ENCODE assay signal across 8 cellular contexts in the genomic region with DNA sequence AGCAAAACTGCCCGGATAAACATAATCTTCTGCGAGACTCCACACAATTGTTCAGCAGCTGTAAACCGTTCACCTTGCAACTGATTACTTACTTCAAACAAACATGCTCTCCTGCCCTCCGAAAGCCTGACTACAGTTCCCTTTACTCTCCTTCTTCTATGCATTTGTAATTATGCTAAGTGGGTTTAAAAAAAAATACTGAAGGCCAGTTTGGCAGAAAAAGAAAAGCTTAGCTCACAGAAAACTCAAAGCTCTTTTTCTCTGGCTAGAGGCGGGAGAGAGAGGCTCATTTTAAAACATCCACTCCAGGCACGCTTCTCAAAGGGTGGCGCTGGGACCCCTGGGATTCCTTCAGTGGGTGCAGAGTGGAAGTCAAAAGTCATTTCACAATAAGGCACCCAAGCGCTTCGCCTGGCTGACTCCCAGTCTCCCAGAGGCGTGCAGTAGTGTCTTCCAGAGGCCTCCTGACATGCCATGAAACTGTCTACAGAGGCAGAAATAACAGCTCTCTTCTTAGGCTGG. TPM values are rescaled to one million over a fixed set of nuclear protein-coding genes. Genes with fewer than 3 reads are reported as not detected.
A peak's percentile ranks its signal among the peaks of the same experiment; 100 is the strongest.
DNase-seq lines count a peak whose midpoint lies in the region; ATAC-seq and TF ChIP-seq lines count a peak whose summit lies in the region.

No MANE protein-coding gene starts in this region.

- ATAC-seq in HG02642 (IDR thresholded peaks at IDR 0.05; ENCODE audit: poor library complexity, unreplicated experiment) (no peak), HG03342 (IDR thresholded peaks at IDR 0.05; ENCODE audit: unreplicated experiment) (no peak)

- BruUV-seq in MCF 10A (replicated peaks; lab: Mats Ljungman, UMichigan): no TSS peak

- no peak for DNase-seq in activated T-cell treated with anti-CD3 and anti-CD28 coated beads, Interleukin-2, amount 50 U/mL, for 24 hours
- no peak for DNase-seq in activated T-cell treated with anti-CD3 and anti-CD28 coated beads for 4 hours
- DNase-seq in MCF 10A (ENCODE audit: unreplicated experiment): no peak
- peak; percentile 54 for DNase-seq in kidney tubule cell (ENCODE audit: low spot score)
- DNase-seq in substantia nigra (lab: John Stamatoyannopoulos, UW): no peak
- no peak for DNase-seq in NCI-H1694 treated with DMSO at 0.1 percent for 48 hours (lab: John Stamatoyannopoulos, UW)

- H3K36me3 Mint-ChIP-seq in activated T-cell treated with anti-CD3 and anti-CD28 coated beads, Interleukin-2, amount 50 U/mL, for 24 hours (ENCODE audit: low read depth): peaks cover 38% of the 10 kb centered on the region
- peaks cover 16% of the 10 kb centered on the region for H3K36me3 Mint-ChIP-seq in MCF 10A (ENCODE audit: insufficient read depth, unreplicated experiment)

- CTCF ChIA-PET in MCF 10A (lab: Yijun Ruan, JAX): no interaction called here

- POLR2A ChIA-PET in MCF 10A (lab: Yijun Ruan, JAX): no interaction called here

- intact Hi-C loops in MCF 10A (cut with micrococcal nuclease): loop anchor here (2.0 kb wide), 1 partner anchor 106 kb away; no protein-coding TSS in a partner anchor

- H3K9me3 Mint-ChIP-seq in activated T-cell treated with anti-CD3 and anti-CD28 coated beads, Interleukin-2, amount 50 U/mL, for 24 hours: no peaks in the 10 kb centered on the region
- H3K9me3 Mint-ChIP-seq in MCF 10A (ENCODE audit: unreplicated experiment): no peaks in the 10 kb centered on the region

- no peak for TF ChIP-seq CTCF in MCF 10A (IDR thresholded peaks at IDR 0.05; ENCODE audit: unreplicated experiment)

- H3K4me1 Mint-ChIP-seq in activated T-cell treated with anti-CD3 and anti-CD28 coated beads, Interleukin-2, amount 50 U/mL, for 24 hours (ENCODE audit: low read depth): peaks cover 25% of the 10 kb centered on the region
- no peaks in the 10 kb centered on the region for H3K4me1 Mint-ChIP-seq in MCF 10A (ENCODE audit: insufficient read depth, unreplicated experiment)

- no peaks in the 10 kb centered on the region for H3K27me3 Mint-ChIP-seq in activated T-cell treated with anti-CD3 and anti-CD28 coated beads, Interleukin-2, amount 50 U/mL, for 24 hours
- H3K27me3 Mint-ChIP-seq in MCF 10A (ENCODE audit: insufficient read depth, unreplicated experiment): no peaks in the 10 kb centered on the region

- H3K27ac ChIP-seq in substantia nigra (ENCODE audit: low read depth, low read length, poor library complexity, severe bottlenecking): peak overlapping the region; percentile 79

- peak overlapping the region; percentile 81 for H3K4me3 Mint-ChIP-seq in activated T-cell treated with anti-CD3 and anti-CD28 coated beads, Interleukin-2, amount 50 U/mL, for 24 hours
- peak overlapping the region; percentile 74 for H3K4me3 Mint-ChIP-seq in MCF 10A (ENCODE audit: unreplicated experiment)

- H3K27ac Mint-ChIP-seq in activated T-cell treated with anti-CD3 and anti-CD28 coated beads, Interleukin-2, amount 50 U/mL, for 24 hours: peak overlapping the region; percentile 89
- no peak overlapping the region for H3K27ac Mint-ChIP-seq in MCF 10A (ENCODE audit: low read depth, unreplicated experiment)

RNA-seq across cellular contexts. Expression of a gene that starts 1.9 kb away (rescaled TPM):
- 23.9 and 26.5 TPM in 2 replicates for total RNA-seq in MCF 10A (2022)

RNA-seq across cellular contexts. Expression of a gene that starts 1.9 kb away (rescaled TPM):
- total RNA-seq in MCF 10A (2022): 19.6 and 23.7 TPM in 2 replicates
